In the genomic region with DNA sequence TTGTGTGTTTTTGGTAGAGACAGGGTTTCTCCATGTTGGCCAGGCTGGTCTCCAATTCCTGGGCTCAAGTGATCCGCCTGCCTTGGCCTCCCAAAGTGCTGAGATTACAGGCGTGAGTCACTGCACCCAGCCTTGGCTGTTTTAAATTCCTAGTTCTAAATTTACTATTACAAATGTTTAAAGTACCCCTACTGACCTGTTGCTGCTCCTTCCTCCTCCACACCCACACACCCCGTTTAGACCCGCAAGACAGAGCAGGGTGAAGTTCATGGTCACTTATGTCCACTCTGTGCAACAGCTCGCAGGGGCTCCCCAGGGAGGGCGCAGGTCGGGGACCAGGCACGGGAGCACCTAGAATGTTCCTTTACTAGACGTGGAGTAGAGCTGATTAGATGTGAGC, we compare ENCODE assay signal across 17 cellular contexts. TPM values are rescaled to one million over a fixed set of nuclear protein-coding genes. Genes with fewer than 3 reads are reported as not detected.
DNase-seq lines count a peak whose midpoint lies in the region; TF ChIP-seq lines count a peak whose summit lies in the region.
"Had no signal": no experiment of that assay in that cellular context is flagged by ENCODE, and none has a peak within 500 bp of the region (broad histone marks: within the 10 kb centered on the region; RNA-seq: fewer than 3 reads in every experiment).

No MANE protein-coding gene starts in this region.

- H4K20me1 ChIP-seq in smooth muscle cell (ENCODE audit: low read depth): peaks cover 3% of the 10 kb centered on the region

- intact Hi-C loops in tibial artery (cut with DNase I; ENCODE audit: low total_unique reads) (no loop called here), head of caudate nucleus (cut with DNase I) (no loop called here)
- intact Hi-C loops in activated naive CD4-positive, alpha-beta T cell treated with anti-CD3 and anti-CD28 coated beads for 36 hours (cut with micrococcal nuclease): no loop called here

- no peak overlapping the region for H3K4me3 Mint-ChIP-seq in activated naive CD4-positive, alpha-beta T cell treated with anti-CD3 and anti-CD28 coated beads for 36 hours
- H3K4me3 Mint-ChIP-seq: activated naive CD8-positive, alpha-beta T cell had no signal

- DNase-seq in GM03348 (ENCODE audit: low spot score) (peak; percentile 38), astrocyte of the hippocampus (ENCODE audit: low read depth, low spot score) (peak; percentile 27), iris pigment epithelial cell (ENCODE audit: low read depth) (peak; percentile 28), smooth muscle cell (lab: John Stamatoyannopoulos, UW; ENCODE audit: unreplicated experiment) (no peak), tibial artery (no peak), head of caudate nucleus (no peak)
- no peak for DNase-seq in activated naive CD4-positive, alpha-beta T cell treated with anti-CD3 and anti-CD28 coated beads for 36 hours
- DNase-seq: DMS79, kidney glomerular epithelial cell, mammary epithelial cell, MM.1S, OCI-M1, pancreas, SHP77, SW 1271 had no signal

- H3K9me3 ChIP-seq in smooth muscle cell (replicated peaks; ENCODE audit: low read depth) (no peaks in the 10 kb centered on the region), tibial artery (no peaks in the 10 kb centered on the region)
- H3K9me3 ChIP-seq: pancreas, suprapubic skin had no signal

- no peaks in the 10 kb centered on the region for H3K27me3 ChIP-seq in smooth muscle cell (ENCODE audit: low read depth)
- no peaks in the 10 kb centered on the region for H3K27me3 ChIP-seq in tibial artery
- H3K27me3 ChIP-seq: pancreas, suprapubic skin had no signal

- no peaks in the 10 kb centered on the region for H3F3A ChIP-seq in smooth muscle cell (ENCODE audit: low read depth)

- no peak overlapping the region for H3K9ac ChIP-seq in smooth muscle cell (ENCODE audit: low read depth)

- H3K36me3 ChIP-seq in smooth muscle cell (ENCODE audit: low read depth) (no peaks in the 10 kb centered on the region), tibial artery (peaks cover 0 to 12% (median 8%) of the 10 kb centered on the region in 3 donors)
- H3K36me3 ChIP-seq: pancreas, suprapubic skin had no signal

- no peaks in the 10 kb centered on the region for H3K79me2 ChIP-seq in smooth muscle cell (ENCODE audit: low read depth)

- CTCF ChIA-PET in activated naive CD4-positive, alpha-beta T cell treated with anti-CD3 and anti-CD28 coated beads for 36 hours (lab: Charles Lee): interaction anchor here (0.7 to 1.3 kb wide), 3 partner anchors 31 to 122 kb away, joined by 3 to 6 read pairs (median 4); no protein-coding TSS in a partner anchor

- TF ChIP-seq CTCF in smooth muscle cell (IDR thresholded peaks at IDR 0.05; ENCODE audit: borderline replicate concordance, insufficient read depth, poor library complexity, severe bottlenecking) (no peak), tibial artery (IDR thresholded peaks at IDR 0.05) (no peak)

- no peak overlapping the region for H3K4me3 ChIP-seq in smooth muscle cell
- H3K4me3 ChIP-seq in tibial artery: no peak overlapping the region
- H3K4me3 ChIP-seq: pancreas, suprapubic skin had no signal

- no peak overlapping the region for H2AFZ ChIP-seq in smooth muscle cell (ENCODE audit: low read depth)

- no peak overlapping the region for H3K27ac ChIP-seq in smooth muscle cell (ENCODE audit: low read depth)
- no peak overlapping the region for H3K27ac ChIP-seq in tibial artery
- H3K27ac ChIP-seq: pancreas, suprapubic skin had no signal

- WGBS in smooth muscle cell (ENCODE audit: low lambda C conversion rate): 62% methylated on average over 9 of the region's 9 CpGs

- no peaks in the 10 kb centered on the region for H3K27me3 Mint-ChIP-seq in activated naive CD4-positive, alpha-beta T cell treated with anti-CD3 and anti-CD28 coated beads for 36 hours (ENCODE audit: low read depth)
- H3K27me3 Mint-ChIP-seq: activated naive CD8-positive, alpha-beta T cell had no signal

- H3K27ac Mint-ChIP-seq in activated naive CD4-positive, alpha-beta T cell treated with anti-CD3 and anti-CD28 coated beads for 36 hours: no peak overlapping the region
- H3K27ac Mint-ChIP-seq: activated naive CD8-positive, alpha-beta T cell had no signal

- H3K36me3 Mint-ChIP-seq in activated naive CD4-positive, alpha-beta T cell treated with anti-CD3 and anti-CD28 coated beads for 36 hours (ENCODE audit: low read depth): no peaks in the 10 kb centered on the region
- H3K36me3 Mint-ChIP-seq: activated naive CD8-positive, alpha-beta T cell had no signal

- peaks cover 8% of the 10 kb centered on the region for H3K4me1 ChIP-seq in smooth muscle cell (ENCODE audit: low read depth)
- peaks cover 0 to 18% (median 10%) of the 10 kb centered on the region in 4 donors for H3K4me1 ChIP-seq in tibial artery
- H3K4me1 ChIP-seq: pancreas had no signal

- peak overlapping the region; percentile 64 for H3K4me2 ChIP-seq in smooth muscle cell

- no peaks in the 10 kb centered on the region for H3K9me3 Mint-ChIP-seq in activated naive CD4-positive, alpha-beta T cell treated with anti-CD3 and anti-CD28 coated beads for 36 hours

- no peaks in the 10 kb centered on the region for H3K4me1 Mint-ChIP-seq in activated naive CD4-positive, alpha-beta T cell treated with anti-CD3 and anti-CD28 coated beads for 36 hours (ENCODE audit: low read depth)

RNA-seq across cellular contexts. Expression of gene TMEM161A, which starts 28.7 kb away (rescaled TPM):
- total RNA-seq in smooth muscle cell: 20.3 and 30.3 TPM in 2 replicates
- polyA plus RNA-seq in smooth muscle cell: 40.6 and 47.8 TPM in 2 replicates
- total RNA-seq in activated naive CD4-positive, alpha-beta T cell treated with anti-CD3 and anti-CD28 coated beads for 36 hours: 10 to 100 TPM; 18.1 to 18.3 TPM

RNA-seq across cellular contexts. Expression of gene SLC25A42, which starts 45.8 kb away (rescaled TPM):
- total RNA-seq in smooth muscle cell: 8.1 and 11.8 TPM in 2 replicates
- 14.4 and 18.9 TPM in 2 replicates for polyA plus RNA-seq in smooth muscle cell
- 1 to 10 TPM; 6.7 to 8.5 TPM for total RNA-seq in activated naive CD4-positive, alpha-beta T cell treated with anti-CD3 and anti-CD28 coated beads for 36 hours

Comparison
In these comparisons a context has a peak if more than half of its experiments do, and no peak if none do; other contexts are left out.
1. DNase-seq: peak in GM03348 (single experiment), astrocyte of the hippocampus (single experiment) and iris pigment epithelial cell (single experiment); none in smooth muscle cell (single experiment), tibial artery (0 of 2), head of caudate nucleus (0 of 42) and activated naive CD4-positive, alpha-beta T cell treated with anti-CD3 and anti-CD28 coated beads for 36 hours (single experiment).